ENCODE assay signal across 8 cellular contexts in genomic region chr3:124431585-124431984, GRCh38.
"Had no signal": no experiment of that assay in that cellular context is flagged by ENCODE, and none has a peak within 500 bp of the region (broad histone marks: within the 10 kb centered on the region; RNA-seq: fewer than 3 reads in every experiment).

No MANE protein-coding gene starts in this region.

- FAIRE-seq: G401.6, GM12878, GM12891, GM12892, GM18507, GM19239 had no signal

- H3K4me3 ChIP-seq: GM12878 had no signal

- ATAC-seq: GM12878 had no signal

- DNase-seq: GDM1, GF-D8 had no signal
